1 cellular context compared by ENCODE assay signal in genomic region chr18:22282311-22283235, GRCh38.
A peak's percentile ranks its signal among the peaks of the same experiment; 100 is the strongest.
TF ChIP-seq lines count a peak whose summit lies in the region.

No MANE protein-coding gene starts in this region.

TF ChIP-seq in HepG2, 621 proteins besides CTCF, POLR2A, EP300 and RAD21 (continued from another document and continues in another):
- peak; percentile 31; the same call in 1 of the 2 replicates for TF ChIP-seq HNF1A (IDR thresholded peaks at IDR 0.05; ENCODE audit: low read depth)
- TF ChIP-seq HNF1A (CRISPR knock-in tag; IDR thresholded peaks at IDR 0.05; ENCODE audit: borderline replicate concordance): no peak
- TF ChIP-seq ZFYVE20 (CRISPR knock-in tag; IDR thresholded peaks at IDR 0.05; ENCODE audit: borderline replicate concordance, low read depth): no peak
- no peak for TF ChIP-seq RFXAP (CRISPR knock-in tag; IDR thresholded peaks at IDR 0.05; ENCODE audit: borderline replicate concordance)
- TF ChIP-seq, protein P1, sequence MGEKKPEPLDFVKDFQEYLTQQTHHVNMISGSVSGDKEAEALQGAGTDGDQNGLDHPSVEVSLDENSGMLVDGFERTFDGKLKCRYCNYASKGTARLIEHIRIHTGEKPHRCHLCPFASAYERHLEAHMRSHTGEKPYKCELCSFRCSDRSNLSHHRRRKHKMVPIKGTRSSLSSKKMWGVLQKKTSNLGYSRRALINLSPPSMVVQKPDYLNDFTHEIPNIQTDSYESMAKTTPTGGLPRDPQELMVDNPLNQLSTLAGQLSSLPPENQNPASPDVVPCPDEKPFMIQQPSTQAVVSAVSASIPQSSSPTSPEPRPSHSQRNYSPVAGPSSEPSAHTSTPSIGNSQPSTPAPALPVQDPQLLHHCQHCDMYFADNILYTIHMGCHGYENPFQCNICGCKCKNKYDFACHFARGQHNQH (CRISPR knock-in tag; IDR thresholded peaks at IDR 0.05): no peak
- TF ChIP-seq ZBTB33 (CRISPR knock-in tag; IDR thresholded peaks at IDR 0.05): peak; percentile 49; the same call in 1 of the 2 replicates
- TF ChIP-seq ZNF501 (CRISPR knock-in tag; IDR thresholded peaks at IDR 0.05): no peak
- no peak for TF ChIP-seq SOX6 (IDR thresholded peaks at IDR 0.05)
- TF ChIP-seq SOX6 (CRISPR knock-in tag; IDR thresholded peaks at IDR 0.05): no peak
- TF ChIP-seq, protein P2, sequence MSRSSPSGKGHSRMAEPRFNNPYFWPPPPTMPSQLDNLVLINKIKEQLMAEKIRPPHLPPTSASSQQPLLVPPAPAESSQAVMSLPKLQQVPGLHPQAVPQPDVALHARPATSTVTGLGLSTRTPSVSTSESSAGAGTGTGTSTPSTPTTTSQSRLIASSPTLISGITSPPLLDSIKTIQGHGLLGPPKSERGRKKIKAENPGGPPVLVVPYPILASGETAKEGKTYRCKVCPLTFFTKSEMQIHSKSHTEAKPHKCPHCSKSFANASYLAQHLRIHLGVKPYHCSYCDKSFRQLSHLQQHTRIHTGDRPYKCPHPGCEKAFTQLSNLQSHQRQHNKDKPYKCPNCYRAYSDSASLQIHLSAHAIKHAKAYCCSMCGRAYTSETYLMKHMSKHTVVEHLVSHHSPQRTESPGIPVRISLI (CRISPR knock-in tag; IDR thresholded peaks at IDR 0.05; ENCODE audit: borderline replicate concordance): peak; percentile 35; the same call in 1 of the 2 replicates
- no peak for TF ChIP-seq HOXA7 (CRISPR knock-in tag; IDR thresholded peaks at IDR 0.05)
- TF ChIP-seq MAZ (IDR thresholded peaks at IDR 0.05; ENCODE audit: borderline replicate concordance, low read depth, low read length): no peak
- TF ChIP-seq MAZ (CRISPR knock-in tag; IDR thresholded peaks at IDR 0.05; ENCODE audit: low read depth): no peak
- TF ChIP-seq, protein P3, sequence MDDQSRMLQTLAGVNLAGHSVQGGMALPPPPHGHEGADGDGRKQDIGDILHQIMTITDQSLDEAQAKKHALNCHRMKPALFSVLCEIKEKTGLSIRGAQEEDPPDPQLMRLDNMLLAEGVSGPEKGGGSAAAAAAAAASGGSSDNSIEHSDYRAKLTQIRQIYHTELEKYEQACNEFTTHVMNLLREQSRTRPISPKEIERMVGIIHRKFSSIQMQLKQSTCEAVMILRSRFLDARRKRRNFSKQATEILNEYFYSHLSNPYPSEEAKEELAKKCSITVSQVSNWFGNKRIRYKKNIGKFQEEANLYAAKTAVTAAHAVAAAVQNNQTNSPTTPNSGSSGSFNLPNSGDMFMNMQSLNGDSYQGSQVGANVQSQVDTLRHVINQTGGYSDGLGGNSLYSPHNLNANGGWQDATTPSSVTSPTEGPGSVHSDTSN (CRISPR knock-in tag; IDR thresholded peaks at IDR 0.05; ENCODE audit: borderline replicate concordance): no peak
- TF ChIP-seq FOSL1 (CRISPR knock-in tag; IDR thresholded peaks at IDR 0.05; ENCODE audit: borderline replicate concordance): peak; percentile 45; the same call in 1 of the 2 replicates
- TF ChIP-seq PHF8 (CRISPR knock-in tag; IDR thresholded peaks at IDR 0.05): no peak
- TF ChIP-seq RBAK (CRISPR knock-in tag; IDR thresholded peaks at IDR 0.05): no peak
- TF ChIP-seq ERF (CRISPR knock-in tag; IDR thresholded peaks at IDR 0.05): no peak
- TF ChIP-seq MYNN (CRISPR knock-in tag; IDR thresholded peaks at IDR 0.05; ENCODE audit: low read depth): no peak
- no peak for TF ChIP-seq ZNF792 (CRISPR knock-in tag; IDR thresholded peaks at IDR 0.05)
- no peak for TF ChIP-seq SP4 (CRISPR knock-in tag; IDR thresholded peaks at IDR 0.05)
- TF ChIP-seq, protein P4, sequence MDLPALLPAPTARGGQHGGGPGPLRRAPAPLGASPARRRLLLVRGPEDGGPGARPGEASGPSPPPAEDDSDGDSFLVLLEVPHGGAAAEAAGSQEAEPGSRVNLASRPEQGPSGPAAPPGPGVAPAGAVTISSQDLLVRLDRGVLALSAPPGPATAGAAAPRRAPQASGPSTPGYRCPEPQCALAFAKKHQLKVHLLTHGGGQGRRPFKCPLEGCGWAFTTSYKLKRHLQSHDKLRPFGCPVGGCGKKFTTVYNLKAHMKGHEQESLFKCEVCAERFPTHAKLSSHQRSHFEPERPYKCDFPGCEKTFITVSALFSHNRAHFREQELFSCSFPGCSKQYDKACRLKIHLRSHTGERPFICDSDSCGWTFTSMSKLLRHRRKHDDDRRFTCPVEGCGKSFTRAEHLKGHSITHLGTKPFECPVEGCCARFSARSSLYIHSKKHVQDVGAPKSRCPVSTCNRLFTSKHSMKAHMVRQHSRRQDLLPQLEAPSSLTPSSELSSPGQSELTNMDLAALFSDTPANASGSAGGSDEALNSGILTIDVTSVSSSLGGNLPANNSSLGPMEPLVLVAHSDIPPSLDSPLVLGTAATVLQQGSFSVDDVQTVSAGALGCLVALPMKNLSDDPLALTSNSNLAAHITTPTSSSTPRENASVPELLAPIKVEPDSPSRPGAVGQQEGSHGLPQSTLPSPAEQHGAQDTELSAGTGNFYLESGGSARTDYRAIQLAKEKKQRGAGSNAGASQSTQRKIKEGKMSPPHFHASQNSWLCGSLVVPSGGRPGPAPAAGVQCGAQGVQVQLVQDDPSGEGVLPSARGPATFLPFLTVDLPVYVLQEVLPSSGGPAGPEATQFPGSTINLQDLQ (CRISPR knock-in tag; IDR thresholded peaks at IDR 0.05): no peak
- no peak for TF ChIP-seq NCOR1 (IDR thresholded peaks at IDR 0.05; ENCODE audit: borderline replicate concordance, low read length)
- no peak for TF ChIP-seq ZNF777 (CRISPR knock-in tag; IDR thresholded peaks at IDR 0.05)
- TF ChIP-seq KDM4B (CRISPR knock-in tag; IDR thresholded peaks at IDR 0.05): no peak
- TF ChIP-seq NAIF1 (CRISPR knock-in tag; IDR thresholded peaks at IDR 0.05; ENCODE audit: borderline replicate concordance): no peak
- TF ChIP-seq, protein P5, sequence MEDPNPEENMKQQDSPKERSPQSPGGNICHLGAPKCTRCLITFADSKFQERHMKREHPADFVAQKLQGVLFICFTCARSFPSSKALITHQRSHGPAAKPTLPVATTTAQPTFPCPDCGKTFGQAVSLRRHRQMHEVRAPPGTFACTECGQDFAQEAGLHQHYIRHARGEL (CRISPR knock-in tag; IDR thresholded peaks at IDR 0.05): no peak
- TF ChIP-seq, protein P6, sequence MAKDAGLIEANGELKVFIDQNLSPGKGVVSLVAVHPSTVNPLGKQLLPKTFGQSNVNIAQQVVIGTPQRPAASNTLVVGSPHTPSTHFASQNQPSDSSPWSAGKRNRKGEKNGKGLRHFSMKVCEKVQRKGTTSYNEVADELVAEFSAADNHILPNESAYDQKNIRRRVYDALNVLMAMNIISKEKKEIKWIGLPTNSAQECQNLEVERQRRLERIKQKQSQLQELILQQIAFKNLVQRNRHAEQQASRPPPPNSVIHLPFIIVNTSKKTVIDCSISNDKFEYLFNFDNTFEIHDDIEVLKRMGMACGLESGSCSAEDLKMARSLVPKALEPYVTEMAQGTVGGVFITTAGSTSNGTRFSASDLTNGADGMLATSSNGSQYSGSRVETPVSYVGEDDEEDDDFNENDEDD (CRISPR knock-in tag; IDR thresholded peaks at IDR 0.05; ENCODE audit: borderline replicate concordance): no peak
- no peak for TF ChIP-seq SIN3A (IDR thresholded peaks at IDR 0.05; ENCODE audit: borderline replicate concordance, low read depth, low read length)
- TF ChIP-seq, protein P7, sequence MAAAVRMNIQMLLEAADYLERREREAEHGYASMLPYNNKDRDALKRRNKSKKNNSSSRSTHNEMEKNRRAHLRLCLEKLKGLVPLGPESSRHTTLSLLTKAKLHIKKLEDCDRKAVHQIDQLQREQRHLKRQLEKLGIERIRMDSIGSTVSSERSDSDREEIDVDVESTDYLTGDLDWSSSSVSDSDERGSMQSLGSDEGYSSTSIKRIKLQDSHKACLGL (CRISPR knock-in tag; IDR thresholded peaks at IDR 0.05): no peak
- no peak for TF ChIP-seq CBFB (CRISPR knock-in tag; IDR thresholded peaks at IDR 0.05)
- TF ChIP-seq, protein P8, sequence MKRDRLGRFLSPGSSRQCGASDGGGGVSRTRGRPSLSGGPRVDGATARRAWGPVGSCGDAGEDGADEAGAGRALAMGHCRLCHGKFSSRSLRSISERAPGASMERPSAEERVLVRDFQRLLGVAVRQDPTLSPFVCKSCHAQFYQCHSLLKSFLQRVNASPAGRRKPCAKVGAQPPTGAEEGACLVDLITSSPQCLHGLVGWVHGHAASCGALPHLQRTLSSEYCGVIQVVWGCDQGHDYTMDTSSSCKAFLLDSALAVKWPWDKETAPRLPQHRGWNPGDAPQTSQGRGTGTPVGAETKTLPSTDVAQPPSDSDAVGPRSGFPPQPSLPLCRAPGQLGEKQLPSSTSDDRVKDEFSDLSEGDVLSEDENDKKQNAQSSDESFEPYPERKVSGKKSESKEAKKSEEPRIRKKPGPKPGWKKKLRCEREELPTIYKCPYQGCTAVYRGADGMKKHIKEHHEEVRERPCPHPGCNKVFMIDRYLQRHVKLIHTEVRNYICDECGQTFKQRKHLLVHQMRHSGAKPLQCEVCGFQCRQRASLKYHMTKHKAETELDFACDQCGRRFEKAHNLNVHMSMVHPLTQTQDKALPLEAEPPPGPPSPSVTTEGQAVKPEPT (CRISPR knock-in tag; IDR thresholded peaks at IDR 0.05; ENCODE audit: low read depth): no peak
- TF ChIP-seq CREB1 (IDR thresholded peaks at IDR 0.05): peak; percentile 60
- no peak for TF ChIP-seq CREB1 (CRISPR knock-in tag; IDR thresholded peaks at IDR 0.05)
- TF ChIP-seq ETS1 (CRISPR knock-in tag; IDR thresholded peaks at IDR 0.05): no peak
- no peak for TF ChIP-seq NCOA1 (CRISPR knock-in tag; IDR thresholded peaks at IDR 0.05)
- TF ChIP-seq ELF4 (CRISPR knock-in tag; IDR thresholded peaks at IDR 0.05; ENCODE audit: borderline replicate concordance): no peak
- 0 out of 2 replicates have a peak, but pooled peaks have one; percentile 5 for TF ChIP-seq ZNF644 (CRISPR knock-in tag; IDR thresholded peaks at IDR 0.05; ENCODE audit: low read depth)
- peak; percentile 56; the same call in 1 of the 2 replicates for TF ChIP-seq RFX1 (IDR thresholded peaks at IDR 0.05)
- TF ChIP-seq ZNF44 (CRISPR knock-in tag; IDR thresholded peaks at IDR 0.05): no peak
- TF ChIP-seq EZH2 (conservative IDR thresholded peaks at IDR 0.05; ENCODE audit: low read depth, low read length): no peak
- no peak for TF ChIP-seq ZNF547 (CRISPR knock-in tag; IDR thresholded peaks at IDR 0.05)
- TF ChIP-seq SRF (IDR thresholded peaks at IDR 0.05; ENCODE audit: low read depth, low read length): no peak
- no peak for TF ChIP-seq TERF1 (CRISPR knock-in tag; IDR thresholded peaks at IDR 0.05)
